Comparison of ENCODE assay signal across 5 cellular contexts in genomic region chr19:14551134-14552007, GRCh38. TPM values are rescaled to one million over a fixed set of nuclear protein-coding genes. Genes with fewer than 3 reads are reported as not detected.
A peak's percentile ranks its signal among the peaks of the same experiment; 100 is the strongest.
DNase-seq lines count a peak whose midpoint lies in the region; ATAC-seq and TF ChIP-seq lines count a peak whose summit lies in the region.
"Not testable (repeated sequence)": the region's sequence is repeated elsewhere in the genome, so short reads cannot be mapped to it uniquely, and the experiment has no call there.

No MANE protein-coding gene starts in this region.

- H3K14ac ChIP-seq in H9 (ENCODE audit: insufficient read depth, low read length), result not testable (repeated sequence)

- intact Hi-C loops in activated T-helper 2 cell treated with anti-CD3 and anti-CD28 coated beads, Interferon-gamma antibody, Interleukin-2, Interleukin-4, amounts not matched to agents 10 μg/mL and 5 μg/mL and 100 μg/mL, durations not matched to agents 14 hours and 24 hours and 36 hours (cut with micrococcal nuclease); Right ventricle myocardium inferior (cut with DNase I); sciatic nerve (cut with DNase I): not testable (repeated sequence)

- not testable (repeated sequence) for H3K27ac Mint-ChIP-seq in H9
- peak overlapping the region; percentile 72 for H3K27ac Mint-ChIP-seq in activated T-helper 2 cell treated with anti-CD3 and anti-CD28 coated beads, Interferon-gamma antibody, Interleukin-2, Interleukin-4, amounts not matched to agents 10 μg/mL and 5 μg/mL and 100 μg/mL, durations not matched to agents 14 hours and 24 hours and 36 hours

- H3K9me3 Mint-ChIP-seq in H9; activated T-helper 2 cell treated with anti-CD3 and anti-CD28 coated beads, Interferon-gamma antibody, Interleukin-2, Interleukin-4, amounts not matched to agents 10 μg/mL and 5 μg/mL and 100 μg/mL, durations not matched to agents 14 hours and 24 hours and 36 hours: not testable (repeated sequence)

- not testable (repeated sequence) for H4K8ac ChIP-seq in H9 (replicated peaks; ENCODE audit: insufficient read length, low read depth, low read length)

- not testable (repeated sequence) for H3K9ac ChIP-seq in H9 (ENCODE audit: extremely low read depth, insufficient read length, low read length)

- DNase-seq in H9 (peak; percentile 87), SJCRH30 (peak; percentile 93 to 95), Right ventricle myocardium inferior (ENCODE audit: missing footprints) (peak; percentile 75)
- peak; percentile 66 for DNase-seq in activated T-helper 2 cell treated with anti-CD3 and anti-CD28 coated beads, Interferon-gamma antibody, Interleukin-2, Interleukin-4, amounts not matched to agents 10 μg/mL and 5 μg/mL and 100 μg/mL, durations not matched to agents 14 hours and 24 hours and 36 hours (ENCODE audit: low spot score)
- not testable (repeated sequence) for DNase-seq in sciatic nerve (ENCODE audit: low spot score)

- H3K4me3 ChIP-seq in SJCRH30, result not testable (repeated sequence)

- peaks cover 2 to 11% (median 9%) of the 10 kb centered on the region in 3 experiments for H3K36me3 Mint-ChIP-seq in H9 (ENCODE audit: insufficient read depth in 1 of 3, low read depth in 3 of 3)
- peaks cover 15% of the 10 kb centered on the region for H3K36me3 Mint-ChIP-seq in activated T-helper 2 cell treated with anti-CD3 and anti-CD28 coated beads, Interferon-gamma antibody, Interleukin-2, Interleukin-4, amounts not matched to agents 10 μg/mL and 5 μg/mL and 100 μg/mL, durations not matched to agents 14 hours and 24 hours and 36 hours (ENCODE audit: low read depth)

- not testable (repeated sequence) for H3K23me2 ChIP-seq in H9 (ENCODE audit: insufficient read length, low read depth, low read length, poor library complexity, severe bottlenecking)

- H3K4ac ChIP-seq in H9 (ENCODE audit: low read depth, low read length), result not testable (repeated sequence)

- H3K79me2 ChIP-seq in H9 (ENCODE audit: insufficient read depth, low read length), result not testable (repeated sequence)

- not testable (repeated sequence) for H3T11ph ChIP-seq in H9 (ENCODE audit: low read length)

- H2BK15ac ChIP-seq in H9 (ENCODE audit: low read depth, low read length), result not testable (repeated sequence)

- not testable (repeated sequence) for H2AK5ac ChIP-seq in H9 (ENCODE audit: insufficient read length, low read length)

- H3K27me3 ChIP-seq in H9 (ENCODE audit: insufficient read depth, low read length); SJCRH30: not testable (repeated sequence)

- H3K18ac ChIP-seq in H9 (ENCODE audit: insufficient read length, low read depth, low read length), result not testable (repeated sequence)

- TF ChIP-seq CTCF in H9 (conservative IDR thresholded peaks at IDR 0.05), result peak; percentile 65

- H2AFZ ChIP-seq in H9 (ENCODE audit: low read length), result not testable (repeated sequence)

- H4K20me1 ChIP-seq in H9 (ENCODE audit: control insufficient read depth, insufficient read depth, insufficient read length), result not testable (repeated sequence)

- H4K5ac ChIP-seq in H9 (ENCODE audit: insufficient read length, low read depth, low read length), result not testable (repeated sequence)

- H3K36me3 ChIP-seq in SJCRH30, result not testable (repeated sequence)

- H3K27me3 Mint-ChIP-seq in H9 (ENCODE audit: low read depth); activated T-helper 2 cell treated with anti-CD3 and anti-CD28 coated beads, Interferon-gamma antibody, Interleukin-2, Interleukin-4, amounts not matched to agents 10 μg/mL and 5 μg/mL and 100 μg/mL, durations not matched to agents 14 hours and 24 hours and 36 hours (ENCODE audit: low read depth): not testable (repeated sequence)

- H2BK20ac ChIP-seq in H9 (ENCODE audit: low read depth, low read length, poor library complexity, severe bottlenecking), result not testable (repeated sequence)

- H3K4me2 ChIP-seq in H9 (ENCODE audit: insufficient read depth, insufficient read length, low read length), result not testable (repeated sequence)

- peaks cover 13 to 22% of the 10 kb centered on the region in 2 experiments for H3K4me1 Mint-ChIP-seq in H9
- H3K4me1 Mint-ChIP-seq in activated T-helper 2 cell treated with anti-CD3 and anti-CD28 coated beads, Interferon-gamma antibody, Interleukin-2, Interleukin-4, amounts not matched to agents 10 μg/mL and 5 μg/mL and 100 μg/mL, durations not matched to agents 14 hours and 24 hours and 36 hours (ENCODE audit: low read depth), result peaks cover 21% of the 10 kb centered on the region

- H3K79me1 ChIP-seq in H9 (ENCODE audit: insufficient read depth, low read depth, low read length, poor library complexity, severe bottlenecking), result not testable (repeated sequence)

- not testable (repeated sequence) for H3K4me3 Mint-ChIP-seq in H9; activated T-helper 2 cell treated with anti-CD3 and anti-CD28 coated beads, Interferon-gamma antibody, Interleukin-2, Interleukin-4, amounts not matched to agents 10 μg/mL and 5 μg/mL and 100 μg/mL, durations not matched to agents 14 hours and 24 hours and 36 hours (ENCODE audit: low read depth)

- not testable (repeated sequence) for H3K27ac ChIP-seq in H9 (ENCODE audit: insufficient read length, low read depth, low read length); SJCRH30

- H2BK5ac ChIP-seq in H9 (ENCODE audit: insufficient read length, low read length), result not testable (repeated sequence)

- H2BK12ac ChIP-seq in H9 (ENCODE audit: insufficient read length, low read depth, low read length), result not testable (repeated sequence)

- no CpG with 5 or more reads among the region's 13 CpGs for WGBS in H9 (ENCODE audit: extremely low coverage, insufficient read length, low lambda C conversion rate)

- H4K91ac ChIP-seq in H9 (ENCODE audit: insufficient read length, low read depth, low read length), result not testable (repeated sequence)

- peak; percentile 74 for ATAC-seq in Right ventricle myocardium inferior
- peak; percentile 51 for ATAC-seq in sciatic nerve

- H2BK120ac ChIP-seq in H9 (ENCODE audit: low read depth, low read length, poor library complexity, severe bottlenecking), result not testable (repeated sequence)

- H3K9me3 ChIP-seq in H9 (ENCODE audit: control insufficient read depth, low read depth, low read length); SJCRH30 (replicated peaks): not testable (repeated sequence)

- not testable (repeated sequence) for H3K56ac ChIP-seq in H9 (ENCODE audit: insufficient read length, low read depth, low read length)

- H3K23ac ChIP-seq in H9 (ENCODE audit: insufficient read length, low read depth, low read length), result not testable (repeated sequence)

- H3K4me1 ChIP-seq in H9 (ENCODE audit: insufficient read depth, low read length); SJCRH30: not testable (repeated sequence)

RNA-seq across cellular contexts. Expression of gene NDUFB7, which starts 20.5 kb away (rescaled TPM):
- total RNA-seq in H9 (2021) (155 and 161 TPM in 2 replicates), Right ventricle myocardium inferior (529 TPM), sciatic nerve (130 TPM)
- 240 and 323 TPM in 2 replicates for total RNA-seq in SJCRH30 (2014; rRNA removed; shearing (Covaris generic))
- total RNA-seq in activated T-helper 2 cell treated with anti-CD3 and anti-CD28 coated beads, Interferon-gamma antibody, Interleukin-2, Interleukin-4, amounts not matched to agents 10 μg/mL and 5 μg/mL and 100 μg/mL, durations not matched to agents 14 hours and 24 hours and 36 hours, result 129 and 136 TPM in 2 replicates

RNA-seq across cellular contexts. Expression of gene TECR, which starts 22.0 kb away (rescaled TPM):
- total RNA-seq in H9 (2021), result 162 and 164 TPM in 2 replicates
- total RNA-seq in SJCRH30 (2014; rRNA removed; shearing (Covaris generic)), result 188 and 189 TPM in 2 replicates
- total RNA-seq in activated T-helper 2 cell treated with anti-CD3 and anti-CD28 coated beads, Interferon-gamma antibody, Interleukin-2, Interleukin-4, amounts not matched to agents 10 μg/mL and 5 μg/mL and 100 μg/mL, durations not matched to agents 14 hours and 24 hours and 36 hours, result 128 and 134 TPM in 2 replicates
- total RNA-seq in Right ventricle myocardium inferior, result 77.4 TPM
- total RNA-seq in sciatic nerve, result 101 TPM

RNA-seq across cellular contexts. Expression of gene CLEC17A, which starts 31.5 kb away (rescaled TPM):
- total RNA-seq in H9 (2021) (not detected in 2 replicates), Right ventricle myocardium inferior (not detected), sciatic nerve (0.76 TPM)
- total RNA-seq in SJCRH30 (2014; rRNA removed; shearing (Covaris generic)), result 0.04 TPM in 1 of 2 replicates, not detected in the other
- 0.14 TPM in 1 of 2 replicates, not detected in the other for total RNA-seq in activated T-helper 2 cell treated with anti-CD3 and anti-CD28 coated beads, Interferon-gamma antibody, Interleukin-2, Interleukin-4, amounts not matched to agents 10 μg/mL and 5 μg/mL and 100 μg/mL, durations not matched to agents 14 hours and 24 hours and 36 hours

RNA-seq across cellular contexts. Expression of gene DNAJB1, which starts 33.2 kb away (rescaled TPM):
- 77.7 and 87.0 TPM in 2 replicates for total RNA-seq in H9 (2021)
- total RNA-seq in SJCRH30 (2014; rRNA removed; shearing (Covaris generic)), result 166 and 178 TPM in 2 replicates
- 113 TPM in 2 replicates for total RNA-seq in activated T-helper 2 cell treated with anti-CD3 and anti-CD28 coated beads, Interferon-gamma antibody, Interleukin-2, Interleukin-4, amounts not matched to agents 10 μg/mL and 5 μg/mL and 100 μg/mL, durations not matched to agents 14 hours and 24 hours and 36 hours
- 46.9 TPM for total RNA-seq in Right ventricle myocardium inferior
- 86.0 TPM for total RNA-seq in sciatic nerve

RNA-seq across cellular contexts. Expression of gene GIPC1, which starts 55.4 kb away (rescaled TPM):
- total RNA-seq in H9 (2021), result 70.6 and 75.0 TPM in 2 replicates
- 67.4 and 71.1 TPM in 2 replicates for total RNA-seq in SJCRH30 (2014; rRNA removed; shearing (Covaris generic))
- total RNA-seq in activated T-helper 2 cell treated with anti-CD3 and anti-CD28 coated beads, Interferon-gamma antibody, Interleukin-2, Interleukin-4, amounts not matched to agents 10 μg/mL and 5 μg/mL and 100 μg/mL, durations not matched to agents 14 hours and 24 hours and 36 hours, result 39.2 and 40.1 TPM in 2 replicates
- total RNA-seq in Right ventricle myocardium inferior, result 50.0 TPM
- total RNA-seq in sciatic nerve, result 50.2 TPM
